8 cellular contexts compared by ENCODE assay signal in genomic region chr13:21853779-21854178, GRCh38.
"Had no signal": no experiment of that assay in that cellular context is flagged by ENCODE, and none has a peak within 500 bp of the region (broad histone marks: within the 10 kb centered on the region; RNA-seq: fewer than 3 reads in every experiment).

No MANE protein-coding gene starts in this region.

- ATAC-seq: GM12878 had no signal

- FAIRE-seq: G401.6, GM12878, GM12891, GM12892, GM18507, GM19239 had no signal

- H3K4me3 ChIP-seq: GM12878 had no signal

- DNase-seq: GDM1, GF-D8 had no signal
